In genomic region chr21:37106998-37107397, GRCh38 we compare ENCODE assay signal across 30 cellular contexts.
"Had no signal": no experiment of that assay in that cellular context is flagged by ENCODE, and none has a peak within 500 bp of the region (broad histone marks: within the 10 kb centered on the region; RNA-seq: fewer than 3 reads in every experiment).

No MANE protein-coding gene starts in this region.

- DNase-seq: natural killer cell; occipital lobe; ovary; psoas muscle; right cardiac atrium; spleen; stimulated activated CD4-positive, alpha-beta T cell treated with anti-CD3 and anti-CD28 coated beads, Interleukin-12 subunit alpha, Interleukin-12 subunit beta, amount 100 ng/mL, for 4 hours; stimulated activated CD4-positive, alpha-beta T cell treated with anti-CD3 and anti-CD28 coated beads, Interleukin-1b, Interleukin-23, amount 100 ng/mL, for 48 hours; stimulated activated CD4-positive, alpha-beta T cell treated with anti-CD3 and anti-CD28 coated beads, Interleukin-4, amount 100 ng/mL, for 1 hour; stimulated activated CD4-positive, alpha-beta T cell treated with anti-CD3 and anti-CD28 coated beads, Interleukin-4, amount 100 ng/mL, for 4 hours; stimulated activated CD8-positive, alpha-beta memory T cell treated with anti-CD3 and anti-CD28 coated beads, Interleukin-4, amount 100 ng/mL, for 48 hours; stimulated activated naive CD4-positive, alpha-beta T cell; stimulated activated naive CD8-positive, alpha-beta T cell treated with anti-CD3 and anti-CD28 coated beads, Interleukin-15, amount 100 ng/mL, for 72 hours; stimulated activated naive CD8-positive, alpha-beta T cell treated with anti-CD3 and anti-CD28 coated beads, Interleukin-15, Interleukin-2, amounts not matched to agents 100 U/mL and 50 U/mL, for 24 hours; substantia nigra; testis; tibial artery; transverse colon; upper lobe of right lung; uterus had no signal

- H3K9ac ChIP-seq: neural progenitor cell, parathyroid adenoma had no signal

- H3K9me3 ChIP-seq: psoas muscle, testis, tibial artery, transverse colon, upper lobe of right lung, uterus had no signal

- H3K79me2 ChIP-seq: parathyroid adenoma had no signal

- H3K27me3 ChIP-seq: neural progenitor cell, ovary, spleen, suprapubic skin, testis, tibial artery, transverse colon, upper lobe of right lung, uterus had no signal

- H3K4me1 ChIP-seq: neural progenitor cell, parathyroid adenoma, psoas muscle, spleen, suprapubic skin, testis, tibial artery, transverse colon, upper lobe of right lung, uterus had no signal

- H3K27ac ChIP-seq: neural progenitor cell, ovary, parathyroid adenoma, psoas muscle, skin epidermis, spleen, suprapubic skin, testis, tibial artery, transverse colon, upper lobe of right lung, uterus had no signal

- H3K27me3 Mint-ChIP-seq: progenitor cell of endocrine pancreas; stimulated activated memory B cell treated with anti-CD40 and anti-IgM and Interleukin-4, amounts not matched to agents 10 μg/mL and 1 μg/mL and 100 μg/mL, for 72 hours; stimulated activated naive CD8-positive, alpha-beta T cell treated with anti-CD3 and anti-CD28 coated beads, Interleukin-15, amount 100 ng/mL, for 72 hours; type B pancreatic cell had no signal

- H2AFZ ChIP-seq: neural progenitor cell, parathyroid adenoma had no signal

- H3K4me3 ChIP-seq: neural progenitor cell, ovary, psoas muscle, skin epidermis, smooth muscle cell, spleen, suprapubic skin, testis, tibial artery, transverse colon, upper lobe of right lung, uterus had no signal

- H3K4me1 Mint-ChIP-seq: neural progenitor cell; stimulated activated memory B cell treated with anti-CD40 and anti-IgM and Interleukin-4, amounts not matched to agents 10 μg/mL and 1 μg/mL and 100 μg/mL, for 72 hours; stimulated activated naive CD8-positive, alpha-beta T cell treated with anti-CD3 and anti-CD28 coated beads, Interleukin-15, amount 100 ng/mL, for 72 hours had no signal

- ATAC-seq: natural killer cell; psoas muscle; right cardiac atrium; sciatic nerve; stimulated activated memory B cell treated with anti-CD40 and anti-IgM and Interleukin-4, amounts not matched to agents 10 μg/mL and 1 μg/mL and 100 μg/mL, for 72 hours; stimulated activated naive CD8-positive, alpha-beta T cell treated with anti-CD3 and anti-CD28 coated beads, Interleukin-15, amount 100 ng/mL, for 72 hours; stimulated activated naive CD8-positive, alpha-beta T cell treated with anti-CD3 and anti-CD28 coated beads, Interleukin-15, Interleukin-2, amounts not matched to agents 100 U/mL and 50 U/mL, for 24 hours; upper lobe of right lung had no signal

- H3K27ac Mint-ChIP-seq: natural killer cell; nephron; neural progenitor cell; stimulated activated memory B cell treated with anti-CD40 and anti-IgM and Interleukin-4, amounts not matched to agents 10 μg/mL and 1 μg/mL and 100 μg/mL, for 72 hours; stimulated activated naive CD8-positive, alpha-beta T cell treated with anti-CD3 and anti-CD28 coated beads, Interleukin-15, amount 100 ng/mL, for 72 hours; type B pancreatic cell had no signal

- H3K4me3 Mint-ChIP-seq: natural killer cell; nephron; neural progenitor cell; stimulated activated memory B cell treated with anti-CD40 and anti-IgM and Interleukin-4, amounts not matched to agents 10 μg/mL and 1 μg/mL and 100 μg/mL, for 72 hours; stimulated activated naive CD8-positive, alpha-beta T cell treated with anti-CD3 and anti-CD28 coated beads, Interleukin-15, amount 100 ng/mL, for 72 hours; type B pancreatic cell had no signal

- H3K4me2 ChIP-seq: neural progenitor cell, smooth muscle cell had no signal

- H3K36me3 ChIP-seq: ovary, uterus had no signal
